Comparison of ENCODE assay signal across 8 cellular contexts in genomic region chrX:154804564-154804956, GRCh38. TPM values are rescaled to one million over a fixed set of nuclear protein-coding genes. Genes with fewer than 3 reads are reported as not detected.
DNase-seq lines count a peak whose midpoint lies in the region; ATAC-seq and TF ChIP-seq lines count a peak whose summit lies in the region.

No MANE protein-coding gene starts in this region.

- no peak overlapping the region for H3K27ac Mint-ChIP-seq in chondrocyte (ENCODE audit: unreplicated experiment)

- DNase-seq in HL-60 (ENCODE audit: low read depth in 1 of 2, low spot score in 1 of 2) (no peak), chondrocyte (ENCODE audit: low spot score) (no peak), hippocampal formation (lab: John Stamatoyannopoulos, UW) (no peak), SW 1271 (lab: John Stamatoyannopoulos, UW) (no peak), kidney tubule cell (ENCODE audit: low spot score) (no peak)

- H3K4me1 Mint-ChIP-seq in chondrocyte (ENCODE audit: low read depth), result peaks cover 22% of the 10 kb centered on the region

- H2AFZ ChIP-seq in ACC112 (ENCODE audit: low read length, unreplicated experiment), result peak overlapping the region; percentile 81

- peak overlapping the region; percentile 87 for H3K4me3 Mint-ChIP-seq in chondrocyte (ENCODE audit: unreplicated experiment)

- no peak for TF ChIP-seq CTCF in HL-60 (IDR thresholded peaks at IDR 0.05; ENCODE audit: insufficient read depth, low read length)
- no peak for TF ChIP-seq CTCF in chondrocyte (IDR thresholded peaks at IDR 0.05)

- H3K27ac ChIP-seq in ACC112 (ENCODE audit: low read depth, low read length), result no peak overlapping the region
- peak overlapping the region; percentile 82 for H3K27ac ChIP-seq in HL-60 (replicated peaks)

- H3K9me3 ChIP-seq in mucosa of stomach (ENCODE audit: control insufficient read depth, low read length), result no peaks in the 10 kb centered on the region

- H3K4me3 ChIP-seq in ACC112 (ENCODE audit: low read depth, low read length) (peak overlapping the region; percentile 90), HL-60 (replicated peaks; ENCODE audit: insufficient read depth, low read length) (peak overlapping the region; percentile 64), mucosa of stomach (ENCODE audit: low read length) (peak overlapping the region; percentile 19)

- peaks cover 35% of the 10 kb centered on the region for H3K9me3 Mint-ChIP-seq in chondrocyte (ENCODE audit: low read depth)

- peaks cover 5% of the 10 kb centered on the region for H3K79me2 ChIP-seq in ACC112 (ENCODE audit: control insufficient read depth, insufficient read depth, low read length, unreplicated experiment)

- H3K36me3 Mint-ChIP-seq in chondrocyte (ENCODE audit: low read depth), result no peaks in the 10 kb centered on the region

- no peak for ATAC-seq in activated CD4-positive, CD25-positive, alpha-beta regulatory T cell treated with anti-CD3 and anti-CD28 coated beads, Interleukin-2, amount 50 U/mL, for 24 hours

- no peaks in the 10 kb centered on the region for H3K36me3 ChIP-seq in ACC112 (ENCODE audit: insufficient read depth, low read length)
- no peaks in the 10 kb centered on the region for H3K36me3 ChIP-seq in mucosa of stomach (ENCODE audit: control insufficient read depth, insufficient read depth, low read length)

- H3K27me3 ChIP-seq in ACC112 (ENCODE audit: insufficient read depth, low read length), result no peaks in the 10 kb centered on the region
- no peaks in the 10 kb centered on the region for H3K27me3 ChIP-seq in HL-60 (ENCODE audit: insufficient read depth, poor library complexity, severe bottlenecking)
- peaks cover 9% of the 10 kb centered on the region for H3K27me3 ChIP-seq in mucosa of stomach (ENCODE audit: control insufficient read depth, insufficient read depth, low read length)

- peak overlapping the region; percentile 25 for H3K9ac ChIP-seq in mucosa of stomach (ENCODE audit: low read length)

- H3K27me3 Mint-ChIP-seq in chondrocyte (ENCODE audit: low read depth), result no peaks in the 10 kb centered on the region

- peaks cover 32% of the 10 kb centered on the region for H3K4me1 ChIP-seq in ACC112 (ENCODE audit: control insufficient read depth, insufficient read depth, low read length, unreplicated experiment)
- peaks cover 11% of the 10 kb centered on the region for H3K4me1 ChIP-seq in mucosa of stomach (ENCODE audit: control insufficient read depth, insufficient read depth, low read length)

RNA-seq across cellular contexts. Expression of gene MPP1, which starts 0.7 kb away (rescaled TPM):
- 9.0 to 14.2 TPM (median 13.3 TPM) in 3 replicates for total RNA-seq in chondrocyte

RNA-seq across cellular contexts. Expression of gene SMIM9, which starts 29.9 kb away (rescaled TPM):
- not detected in 3 replicates for total RNA-seq in chondrocyte

RNA-seq across cellular contexts. Expression of gene DKC1, which starts 41.9 kb away (rescaled TPM):
- total RNA-seq in chondrocyte, result 31.1 to 38.1 TPM (median 31.2 TPM) in 3 replicates

RNA-seq across cellular contexts. Expression of gene GAB3, which starts 53.7 kb away (rescaled TPM):
- 2.0 to 2.4 TPM (median 2.2 TPM) in 3 replicates for total RNA-seq in chondrocyte

Comparison
In these comparisons a context has a peak if more than half of its experiments do, and no peak if none do; other contexts are left out.
1. H3K4me3 ChIP-seq: peak in every context shown above with its lines; median percentile 90 in ACC112; 64 in HL-60; 19 in mucosa of stomach.